Comparison of ENCODE assay signal across 8 cellular contexts in the genomic region with DNA sequence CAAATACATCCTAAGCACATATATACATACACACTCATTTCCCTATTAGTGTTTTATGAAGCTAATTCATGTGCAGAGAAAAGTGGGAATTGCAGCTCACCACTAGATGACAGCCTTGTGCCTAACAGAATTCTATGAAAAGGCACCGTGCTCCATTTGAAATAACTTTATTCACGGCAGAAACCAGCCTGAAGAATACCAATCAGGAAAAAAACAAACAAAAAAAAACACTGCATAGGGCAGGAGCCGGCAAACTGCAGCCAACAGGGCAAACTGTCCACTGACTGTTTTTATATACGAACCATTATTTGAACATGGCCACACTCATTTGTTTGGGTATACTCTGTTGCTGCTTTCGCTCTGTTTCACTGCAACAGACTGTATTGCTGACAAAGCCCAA. TPM values are rescaled to one million over a fixed set of nuclear protein-coding genes. Genes with fewer than 3 reads are reported as not detected.
DNase-seq lines count a peak whose midpoint lies in the region; ATAC-seq, FAIRE-seq and TF ChIP-seq lines count a peak whose summit lies in the region.

No MANE protein-coding gene starts in this region.

- H3K9me3 Mint-ChIP-seq in stimulated activated effector memory CD8-positive, alpha-beta T cell treated with anti-CD3 and anti-CD28 coated beads, Interleukin-12 subunit alpha, Interleukin-12 subunit beta, amount 100 ng/mL, for 72 hours = no peaks in the 10 kb centered on the region

- CTCF ChIA-PET in BJ (lab: Yijun Ruan, JAX) = interaction anchor here (0.6 to 1.5 kb wide), 8 partner anchors 18 to 1159 kb away, joined by 3 to 7 read pairs (median 4); no protein-coding TSS in a partner anchor

- H3K9me3 ChIP-seq in HAP-1 = no peaks in the 10 kb centered on the region
- H3K9me3 ChIP-seq in RWPE2 (ENCODE audit: severe bottlenecking) = no peaks in the 10 kb centered on the region
- no peaks in the 10 kb centered on the region for H3K9me3 ChIP-seq in pancreas
- H3K9me3 ChIP-seq in aorta (ENCODE audit: control insufficient read depth, low read length) = no peaks in the 10 kb centered on the region

- no peak overlapping the region for H3K27ac ChIP-seq in RWPE2 (ENCODE audit: poor library complexity, severe bottlenecking)
- H3K27ac ChIP-seq in pancreas = no peak overlapping the region
- H3K27ac ChIP-seq in aorta (ENCODE audit: low read depth in 1 of 2, low read length in 2 of 2) = no peak overlapping the region

- intact Hi-C loops in pancreas (cut with DNase I) = no loop called here
- intact Hi-C loops in aorta (cut with DNase I) = no loop called here

- in situ Hi-C loops in HAP-1 (cut with MboI; ENCODE audit: low sequenced_read_pairs) = no loop called here

- FAIRE-seq in pancreas (lab: Jason Lieb, UNC) = no peak

- peaks cover 55% of the 10 kb centered on the region for H3K36me3 Mint-ChIP-seq in stimulated activated effector memory CD8-positive, alpha-beta T cell treated with anti-CD3 and anti-CD28 coated beads, Interleukin-12 subunit alpha, Interleukin-12 subunit beta, amount 100 ng/mL, for 72 hours

- no peaks in the 10 kb centered on the region for H3K36me3 ChIP-seq in BJ (ENCODE audit: control insufficient read depth, insufficient read depth, low read length)
- peaks cover 6% of the 10 kb centered on the region for H3K36me3 ChIP-seq in HAP-1 (replicated peaks)
- H3K36me3 ChIP-seq in RWPE2 (ENCODE audit: low read depth) = peaks cover 41% of the 10 kb centered on the region
- no peaks in the 10 kb centered on the region for H3K36me3 ChIP-seq in pancreas
- H3K36me3 ChIP-seq in aorta (ENCODE audit: control insufficient read depth in 1 of 2, insufficient read depth in 2 of 2, low read length in 1 of 2) = no peaks in the 10 kb centered on the region

- H3K27me3 ChIP-seq in BJ (ENCODE audit: control insufficient read depth, insufficient read depth, low read length) = no peaks in the 10 kb centered on the region
- H3K27me3 ChIP-seq in HAP-1 (ENCODE audit: low read depth) = no peaks in the 10 kb centered on the region
- H3K27me3 ChIP-seq in RWPE2 (ENCODE audit: insufficient read depth, poor library complexity, severe bottlenecking) = no peaks in the 10 kb centered on the region
- no peaks in the 10 kb centered on the region for H3K27me3 ChIP-seq in pancreas
- no peaks in the 10 kb centered on the region for H3K27me3 ChIP-seq in aorta (ENCODE audit: control insufficient read depth in 1 of 2, insufficient read depth in 2 of 2, low read length in 1 of 2)

- ATAC-seq in RWPE2 (ENCODE audit: low read depth) (peak; percentile 63), pancreas (peak; percentile 65 to 84 (median 82)), aorta (ENCODE audit: low FRiP score) (no peak)
- ATAC-seq in stimulated activated effector memory CD8-positive, alpha-beta T cell treated with anti-CD3 and anti-CD28 coated beads, Interleukin-12 subunit alpha, Interleukin-12 subunit beta, amount 100 ng/mL, for 72 hours = no peak

- peaks cover 14% of the 10 kb centered on the region for H3K4me1 Mint-ChIP-seq in stimulated activated effector memory CD8-positive, alpha-beta T cell treated with anti-CD3 and anti-CD28 coated beads, Interleukin-12 subunit alpha, Interleukin-12 subunit beta, amount 100 ng/mL, for 72 hours

- WGBS in pancreas, 2 donors = 11 to 13% methylated on average over 5 of the region's 5 CpGs
- WGBS in aorta, 2 donors = 8 to 9% methylated on average over 5 of the region's 5 CpGs

- no peak overlapping the region for H3K4me3 Mint-ChIP-seq in stimulated activated effector memory CD8-positive, alpha-beta T cell treated with anti-CD3 and anti-CD28 coated beads, Interleukin-12 subunit alpha, Interleukin-12 subunit beta, amount 100 ng/mL, for 72 hours

- peak; percentile 84 for TF ChIP-seq CTCF in BJ (IDR thresholded peaks at IDR 0.05; ENCODE audit: insufficient read depth, low read depth, low read length)
- peak; percentile 98 for TF ChIP-seq CTCF in RWPE2 (IDR thresholded peaks at IDR 0.05; ENCODE audit: poor library complexity, severe bottlenecking)
- peak; percentile 96 for TF ChIP-seq CTCF in fibroblast of pulmonary artery (IDR thresholded peaks at IDR 0.05; ENCODE audit: low read length, missing control alignments)
- TF ChIP-seq CTCF in pancreas (IDR thresholded peaks at IDR 0.05) = peak in 2 of 4 donors; percentile 30 to 34

- no peak overlapping the region for H3K27ac Mint-ChIP-seq in stimulated activated effector memory CD8-positive, alpha-beta T cell treated with anti-CD3 and anti-CD28 coated beads, Interleukin-12 subunit alpha, Interleukin-12 subunit beta, amount 100 ng/mL, for 72 hours

- H3K4me3 ChIP-seq in BJ (ENCODE audit: low read depth, low read length) (no peak overlapping the region), HAP-1 (no peak overlapping the region), RWPE2 (ENCODE audit: severe bottlenecking) (no peak overlapping the region), fibroblast of pulmonary artery (replicated peaks; ENCODE audit: low read depth, low read length) (no peak overlapping the region), pancreas (no peak overlapping the region), aorta (ENCODE audit: low read length in 2 of 2) (peak overlapping the region in 1 of 2 donors; percentile 48)

- H3K4me1 ChIP-seq in HAP-1 (peaks cover 5% of the 10 kb centered on the region; the same call in 1 of the 2 replicates), RWPE2 (ENCODE audit: insufficient read depth, poor library complexity, severe bottlenecking) (peaks cover 7% of the 10 kb centered on the region), pancreas (peaks cover 0 to 13% (median 13%) of the 10 kb centered on the region in 3 donors), aorta (ENCODE audit: control insufficient read depth in 1 of 2, insufficient read depth in 2 of 2, low read length in 2 of 2) (peaks cover 0 to 4% of the 10 kb centered on the region in 2 donors)

- no peak for DNase-seq in BJ (ENCODE audit: low read depth)
- peak; percentile 12 to 14 for DNase-seq in HAP-1 (ENCODE audit: low spot score in 2 of 2)
- DNase-seq in RWPE2 (ENCODE audit: low spot score) = no peak
- DNase-seq in fibroblast of pulmonary artery (ENCODE audit: low read depth) = peak; percentile 76
- peak in 1 of 6 donors; percentile 25 for DNase-seq in pancreas
- no peak for DNase-seq in aorta
- DNase-seq in stimulated activated CD8-positive, alpha-beta memory T cell treated with anti-CD3 and anti-CD28 coated beads, Interleukin-4, amount 100 ng/mL, for 48 hours = no peak
- DNase-seq in stimulated activated effector memory CD8-positive, alpha-beta T cell treated with anti-CD3 and anti-CD28 coated beads, Interleukin-12 subunit alpha, Interleukin-12 subunit beta, amount 100 ng/mL, for 72 hours (ENCODE audit: low spot score in 2 of 2) = no peak

- POLR2A ChIA-PET in BJ (lab: Charles Lee) = no interaction called here

RNA-seq across cellular contexts. Expression of a gene that starts 33.6 kb away (rescaled TPM):
- 2.3 and 4.8 TPM in 2 replicates for polyA plus RNA-seq in BJ (2011; rRNA removed)
- 3.5 and 3.8 TPM in 2 replicates for polyA minus RNA-seq in BJ (2011; rRNA and poly(A)+ RNA removed)
- 10 to 100 TPM in 1 of 6 donors, 1 to 10 TPM in 5; 6.9 to 15.5 (median 7.8) TPM for total RNA-seq in pancreas
- 1 to 10 TPM; 2.1 to 6.5 TPM for polyA plus RNA-seq in pancreas
- 10 to 100 TPM in 1 of 2 donors, 1 to 10 TPM in 1; 7.1 to 11.2 TPM for total RNA-seq in aorta
- polyA plus RNA-seq in aorta = 1 to 10 TPM; 2.5 to 4.0 TPM

Comparison
In these comparisons a context has a peak if more than half of its experiments do, and no peak if none do; other contexts are left out.
1. DNase-seq: peak in HAP-1 (2 of 2) and fibroblast of pulmonary artery (single experiment); none in BJ (single experiment), RWPE2 (single experiment), aorta (0 of 2), stimulated activated CD8-positive, alpha-beta memory T cell treated with anti-CD3 and anti-CD28 coated beads, Interleukin-4, amount 100 ng/mL, for 48 hours (single experiment) and stimulated activated effector memory CD8-positive, alpha-beta T cell treated with anti-CD3 and anti-CD28 coated beads, Interleukin-12 subunit alpha, Interleukin-12 subunit beta, amount 100 ng/mL, for 72 hours (0 of 2).
2. ATAC-seq: peak in RWPE2 (single experiment) and pancreas (4 of 4); none in aorta (single experiment) and stimulated activated effector memory CD8-positive, alpha-beta T cell treated with anti-CD3 and anti-CD28 coated beads, Interleukin-12 subunit alpha, Interleukin-12 subunit beta, amount 100 ng/mL, for 72 hours (single experiment).